10 cellular contexts compared by ENCODE assay signal in the genomic region with DNA sequence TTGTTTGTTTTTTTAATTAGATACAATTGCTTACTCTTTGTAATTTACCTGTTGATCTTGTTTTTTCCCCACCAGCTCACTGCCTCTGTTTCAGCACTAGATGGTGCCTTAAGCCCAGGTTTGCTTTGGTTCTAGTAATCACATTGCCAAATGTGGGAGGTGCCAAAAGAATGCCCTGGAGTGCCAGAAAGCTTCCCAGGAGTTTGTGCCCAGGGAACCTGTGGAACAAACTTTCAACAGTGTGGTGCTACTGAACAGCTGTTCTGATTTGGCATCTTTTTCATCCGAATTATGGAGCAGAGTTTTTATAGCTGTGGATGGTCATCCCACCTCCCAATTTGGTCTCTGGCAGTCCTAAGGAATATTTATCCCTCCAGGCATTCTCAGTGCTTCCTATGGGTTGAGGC.
DNase-seq lines count a peak whose midpoint lies in the region; ATAC-seq, FAIRE-seq and TF ChIP-seq lines count a peak whose summit lies in the region.
"Had no signal": no experiment of that assay in that cellular context is flagged by ENCODE, and none has a peak within 500 bp of the region (broad histone marks: within the 10 kb centered on the region; RNA-seq: fewer than 3 reads in every experiment).

No MANE protein-coding gene starts in this region.

- FAIRE-seq in HTR-8/SVneo (lab: Jason Lieb, UNC) (no peak), kidney (lab: Jason Lieb, UNC) (no peak)
- FAIRE-seq: GM18507 had no signal

- H3K27ac ChIP-seq in kidney (ENCODE audit: low read depth in 2 of 2, low read length in 2 of 2) = no peak overlapping the region

- H3K4me3 ChIP-seq in BJ (ENCODE audit: low read depth, low read length) (no peak overlapping the region), kidney (ENCODE audit: low read length in 2 of 2) (no peak overlapping the region)

- H3K27ac Mint-ChIP-seq in stimulated activated naive B cell treated with anti-CD40 and anti-IgM and Interleukin-4, amounts not matched to agents 10 μg/mL and 1 μg/mL and 100 μg/mL, for 72 hours = no peak overlapping the region
- H3K27ac Mint-ChIP-seq: activated CD4-positive, alpha-beta memory T cell treated with anti-CD3 and anti-CD28 coated beads for 36 hours had no signal

- ATAC-seq in stimulated activated naive B cell treated with anti-CD40 and anti-IgM and Interleukin-4, amounts not matched to agents 10 μg/mL and 1 μg/mL and 100 μg/mL, for 72 hours (replicated peaks) = no peak
- ATAC-seq in GM19324 (IDR thresholded peaks at IDR 0.05; ENCODE audit: low FRiP score, unreplicated experiment) = no peak

- H3K9ac ChIP-seq in kidney (ENCODE audit: low read length in 2 of 2) = no peak overlapping the region

- TF ChIP-seq CTCF in BJ (IDR thresholded peaks at IDR 0.05; ENCODE audit: insufficient read depth, low read depth, low read length) = peak; percentile 49
- peak; percentile 22 for TF ChIP-seq CTCF in kidney (IDR thresholded peaks at IDR 0.05; ENCODE audit: borderline replicate concordance, extremely low read depth, insufficient read depth)

- POLR2A ChIA-PET in BJ (lab: Charles Lee) = no interaction called here

- H3K27me3 Mint-ChIP-seq in stimulated activated naive B cell treated with anti-CD40 and anti-IgM and Interleukin-4, amounts not matched to agents 10 μg/mL and 1 μg/mL and 100 μg/mL, for 72 hours = no peaks in the 10 kb centered on the region
- H3K27me3 Mint-ChIP-seq: activated CD4-positive, alpha-beta memory T cell treated with anti-CD3 and anti-CD28 coated beads for 36 hours had no signal

- CTCF ChIA-PET in BJ (lab: Yijun Ruan, JAX) = no interaction called here

- H3K9me3 ChIP-seq in kidney (ENCODE audit: control insufficient read depth in 1 of 2, low read length in 2 of 2) = no peaks in the 10 kb centered on the region

- DNase-seq in BJ (ENCODE audit: low read depth) = no peak
- DNase-seq in HTR-8/SVneo (ENCODE audit: insufficient read length, low spot score) = peak; percentile 2
- DNase-seq in amniotic epithelial cell (ENCODE audit: low read depth) = peak; percentile 76
- DNase-seq in kidney = no peak
- DNase-seq in RPMI8226 = no peak
- DNase-seq in stimulated activated naive B cell treated with anti-CD40 and anti-IgM and Interleukin-4, amounts not matched to agents 10 μg/mL and 1 μg/mL and 100 μg/mL, for 72 hours = no peak
- DNase-seq in activated CD4-positive, alpha-beta T cell treated with anti-CD3 and anti-CD28 coated beads, Interleukin-2, amount 50 U/mL, for 1 hour = no peak
- DNase-seq: activated CD4-positive, alpha-beta memory T cell treated with anti-CD3 and anti-CD28 coated beads for 36 hours had no signal

- intact Hi-C loops in kidney (cut with DNase I) = no loop called here

- H3K36me3 ChIP-seq in BJ (ENCODE audit: control insufficient read depth, insufficient read depth, low read length) = no peaks in the 10 kb centered on the region
- no peaks in the 10 kb centered on the region for H3K36me3 ChIP-seq in kidney (ENCODE audit: control insufficient read depth in 1 of 2, insufficient read depth in 2 of 2, low read length in 2 of 2)

- H3K4me1 ChIP-seq in kidney (ENCODE audit: control insufficient read depth in 1 of 2, insufficient read depth in 1 of 2, low read depth in 1 of 2, low read length in 2 of 2) = no peaks in the 10 kb centered on the region

- no peak overlapping the region for H3K4me3 Mint-ChIP-seq in stimulated activated naive B cell treated with anti-CD40 and anti-IgM and Interleukin-4, amounts not matched to agents 10 μg/mL and 1 μg/mL and 100 μg/mL, for 72 hours
- H3K4me3 Mint-ChIP-seq: activated CD4-positive, alpha-beta memory T cell treated with anti-CD3 and anti-CD28 coated beads for 36 hours had no signal

- peaks cover 3 to 4% of the 10 kb centered on the region in 2 donors for H3K9me3 Mint-ChIP-seq in stimulated activated naive B cell treated with anti-CD40 and anti-IgM and Interleukin-4, amounts not matched to agents 10 μg/mL and 1 μg/mL and 100 μg/mL, for 72 hours

- H3K36me3 Mint-ChIP-seq in stimulated activated naive B cell treated with anti-CD40 and anti-IgM and Interleukin-4, amounts not matched to agents 10 μg/mL and 1 μg/mL and 100 μg/mL, for 72 hours = no peaks in the 10 kb centered on the region
- H3K36me3 Mint-ChIP-seq: activated CD4-positive, alpha-beta memory T cell treated with anti-CD3 and anti-CD28 coated beads for 36 hours had no signal

- no peaks in the 10 kb centered on the region for H3K27me3 ChIP-seq in BJ (ENCODE audit: control insufficient read depth, insufficient read depth, low read length)

- no peaks in the 10 kb centered on the region for H3K4me1 Mint-ChIP-seq in stimulated activated naive B cell treated with anti-CD40 and anti-IgM and Interleukin-4, amounts not matched to agents 10 μg/mL and 1 μg/mL and 100 μg/mL, for 72 hours

Comparison
In these comparisons a context has a peak if more than half of its experiments do, and no peak if none do; other contexts are left out.
1. DNase-seq: peak in HTR-8/SVneo (single experiment) and amniotic epithelial cell (single experiment); none in BJ (single experiment), kidney (single experiment), RPMI8226 (single experiment), stimulated activated naive B cell treated with anti-CD40 and anti-IgM and Interleukin-4, amounts not matched to agents 10 μg/mL and 1 μg/mL and 100 μg/mL, for 72 hours (single experiment) and activated CD4-positive, alpha-beta T cell treated with anti-CD3 and anti-CD28 coated beads, Interleukin-2, amount 50 U/mL, for 1 hour (single experiment).